ENCODE assay signal across 1 cellular context in the genomic region with DNA sequence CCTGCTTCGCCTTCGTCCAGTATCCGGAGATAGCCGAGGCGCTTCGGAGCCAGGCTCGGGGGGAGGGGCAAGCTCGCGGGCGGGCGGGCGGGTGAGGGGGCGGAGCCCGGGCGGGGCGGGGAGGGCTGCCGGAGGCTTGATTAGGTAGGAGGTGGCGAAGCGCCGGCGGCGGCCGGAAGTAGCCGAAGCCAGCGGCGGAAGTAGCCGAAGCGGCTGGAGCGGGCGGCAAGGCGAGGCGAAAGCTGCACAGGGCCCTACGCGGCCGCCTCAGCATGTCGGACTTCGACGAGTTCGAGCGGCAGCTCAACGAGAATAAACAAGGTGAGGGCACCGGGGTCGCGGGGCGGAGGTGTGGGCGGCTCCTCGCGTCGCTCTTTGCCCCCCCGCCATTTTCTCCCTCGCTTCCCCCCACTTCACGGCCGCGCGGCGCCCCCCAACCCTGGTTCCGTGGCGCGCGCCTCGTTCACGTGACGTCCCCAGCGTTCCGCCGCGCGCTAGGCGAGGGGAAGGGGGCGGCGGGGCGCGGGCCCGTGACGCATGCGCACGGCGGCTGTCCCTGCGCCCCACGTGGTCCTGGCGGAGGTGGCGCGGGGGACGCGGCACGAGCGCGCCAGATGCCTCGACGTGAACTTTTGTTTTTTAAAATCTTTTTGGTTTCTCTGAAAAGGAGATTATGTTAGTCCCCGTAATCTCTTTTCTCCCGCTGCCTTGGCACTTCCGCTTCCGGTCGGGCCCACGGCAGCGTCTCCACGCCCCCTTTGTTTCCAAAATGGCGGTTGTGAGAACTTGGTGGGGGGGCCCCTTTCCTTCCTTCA.
TF ChIP-seq lines count a peak whose summit lies in the region.

A gene (plus strand): TSS at position 203 of the 815 bp plus-strand sequence. CDS start 70 bp downstream, at position 273.

TF ChIP-seq in HepG2, 621 proteins besides CTCF, POLR2A, EP300 and RAD21 (continued from another document and continues in another):
- TF ChIP-seq, protein P1, sequence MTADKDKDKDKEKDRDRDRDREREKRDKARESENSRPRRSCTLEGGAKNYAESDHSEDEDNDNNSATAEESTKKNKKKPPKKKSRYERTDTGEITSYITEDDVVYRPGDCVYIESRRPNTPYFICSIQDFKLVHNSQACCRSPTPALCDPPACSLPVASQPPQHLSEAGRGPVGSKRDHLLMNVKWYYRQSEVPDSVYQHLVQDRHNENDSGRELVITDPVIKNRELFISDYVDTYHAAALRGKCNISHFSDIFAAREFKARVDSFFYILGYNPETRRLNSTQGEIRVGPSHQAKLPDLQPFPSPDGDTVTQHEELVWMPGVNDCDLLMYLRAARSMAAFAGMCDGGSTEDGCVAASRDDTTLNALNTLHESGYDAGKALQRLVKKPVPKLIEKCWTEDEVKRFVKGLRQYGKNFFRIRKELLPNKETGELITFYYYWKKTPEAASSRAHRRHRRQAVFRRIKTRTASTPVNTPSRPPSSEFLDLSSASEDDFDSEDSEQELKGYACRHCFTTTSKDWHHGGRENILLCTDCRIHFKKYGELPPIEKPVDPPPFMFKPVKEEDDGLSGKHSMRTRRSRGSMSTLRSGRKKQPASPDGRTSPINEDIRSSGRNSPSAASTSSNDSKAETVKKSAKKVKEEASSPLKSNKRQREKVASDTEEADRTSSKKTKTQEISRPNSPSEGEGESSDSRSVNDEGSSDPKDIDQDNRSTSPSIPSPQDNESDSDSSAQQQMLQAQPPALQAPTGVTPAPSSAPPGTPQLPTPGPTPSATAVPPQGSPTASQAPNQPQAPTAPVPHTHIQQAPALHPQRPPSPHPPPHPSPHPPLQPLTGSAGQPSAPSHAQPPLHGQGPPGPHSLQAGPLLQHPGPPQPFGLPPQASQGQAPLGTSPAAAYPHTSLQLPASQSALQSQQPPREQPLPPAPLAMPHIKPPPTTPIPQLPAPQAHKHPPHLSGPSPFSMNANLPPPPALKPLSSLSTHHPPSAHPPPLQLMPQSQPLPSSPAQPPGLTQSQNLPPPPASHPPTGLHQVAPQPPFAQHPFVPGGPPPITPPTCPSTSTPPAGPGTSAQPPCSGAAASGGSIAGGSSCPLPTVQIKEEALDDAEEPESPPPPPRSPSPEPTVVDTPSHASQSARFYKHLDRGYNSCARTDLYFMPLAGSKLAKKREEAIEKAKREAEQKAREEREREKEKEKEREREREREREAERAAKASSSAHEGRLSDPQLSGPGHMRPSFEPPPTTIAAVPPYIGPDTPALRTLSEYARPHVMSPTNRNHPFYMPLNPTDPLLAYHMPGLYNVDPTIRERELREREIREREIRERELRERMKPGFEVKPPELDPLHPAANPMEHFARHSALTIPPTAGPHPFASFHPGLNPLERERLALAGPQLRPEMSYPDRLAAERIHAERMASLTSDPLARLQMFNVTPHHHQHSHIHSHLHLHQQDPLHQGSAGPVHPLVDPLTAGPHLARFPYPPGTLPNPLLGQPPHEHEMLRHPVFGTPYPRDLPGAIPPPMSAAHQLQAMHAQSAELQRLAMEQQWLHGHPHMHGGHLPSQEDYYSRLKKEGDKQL (CRISPR knock-in tag; IDR thresholded peaks at IDR 0.05; ENCODE audit: low read depth) = no peak
- TF ChIP-seq, protein P2, sequence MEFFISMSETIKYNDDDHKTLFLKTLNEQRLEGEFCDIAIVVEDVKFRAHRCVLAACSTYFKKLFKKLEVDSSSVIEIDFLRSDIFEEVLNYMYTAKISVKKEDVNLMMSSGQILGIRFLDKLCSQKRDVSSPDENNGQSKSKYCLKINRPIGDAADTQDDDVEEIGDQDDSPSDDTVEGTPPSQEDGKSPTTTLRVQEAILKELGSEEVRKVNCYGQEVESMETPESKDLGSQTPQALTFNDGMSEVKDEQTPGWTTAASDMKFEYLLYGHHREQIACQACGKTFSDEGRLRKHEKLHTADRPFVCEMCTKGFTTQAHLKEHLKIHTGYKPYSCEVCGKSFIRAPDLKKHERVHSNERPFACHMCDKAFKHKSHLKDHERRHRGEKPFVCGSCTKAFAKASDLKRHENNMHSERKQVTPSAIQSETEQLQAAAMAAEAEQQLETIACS (CRISPR knock-in tag; IDR thresholded peaks at IDR 0.05) = peak; percentile 89
- TF ChIP-seq ATAD3A (CRISPR knock-in tag; IDR thresholded peaks at IDR 0.05) (no peak), SIN3A (IDR thresholded peaks at IDR 0.05; ENCODE audit: borderline replicate concordance, low read depth, low read length) (peak; percentile 39; the same call in 1 of the 2 replicates), ELF3 (CRISPR knock-in tag; IDR thresholded peaks at IDR 0.05) (peak; percentile 47; the same call in 1 of the 2 replicates), ZNF644 (CRISPR knock-in tag; IDR thresholded peaks at IDR 0.05; ENCODE audit: low read depth) (no peak), ZNF143 (CRISPR knock-in tag; IDR thresholded peaks at IDR 0.05) (0 out of 2 replicates have a peak, but pooled peaks have one; percentile 16), NFRKB (IDR thresholded peaks at IDR 0.05) (no peak), ZFP82 (CRISPR knock-in tag; IDR thresholded peaks at IDR 0.05; ENCODE audit: borderline replicate concordance) (peak; percentile 70; the same call in 1 of the 2 replicates), SATB2 (CRISPR knock-in tag; IDR thresholded peaks at IDR 0.05) (no peak), ZNF431 (CRISPR knock-in tag; IDR thresholded peaks at IDR 0.05; ENCODE audit: borderline replicate concordance, low read depth) (peak; percentile 45; the same call in 1 of the 2 replicates), KLF6 (CRISPR knock-in tag; IDR thresholded peaks at IDR 0.05) (0 out of 2 replicates have a peak, but pooled peaks have one; percentile 10), ZNF766 (CRISPR knock-in tag; IDR thresholded peaks at IDR 0.05; ENCODE audit: borderline replicate concordance) (peak; percentile 45), PHF20 (CRISPR knock-in tag; IDR thresholded peaks at IDR 0.05) (peak; percentile 63; the same call in 1 of the 2 replicates), JUND (CRISPR knock-in tag; IDR thresholded peaks at IDR 0.05) (0 out of 2 replicates have a peak, but pooled peaks have one; percentile 20), ERF (CRISPR knock-in tag; IDR thresholded peaks at IDR 0.05) (peak; percentile 58; the same call in 1 of the 2 replicates), CHD2 (IDR thresholded peaks at IDR 0.05; ENCODE audit: low read depth, low read length) (no peak), ASH2L (IDR thresholded peaks at IDR 0.05; ENCODE audit: insufficient read length, low read depth, low read length) (peak; percentile 84), STAT5B (CRISPR knock-in tag; IDR thresholded peaks at IDR 0.05) (no peak), HNF4G (IDR thresholded peaks at IDR 0.05; ENCODE audit: borderline replicate concordance, low read depth, low read length) (peak; percentile 30; the same call in 1 of the 2 replicates), HNF4G (CRISPR knock-in tag; IDR thresholded peaks at IDR 0.05; ENCODE audit: borderline replicate concordance, low read depth) (0 out of 2 replicates have a peak, but pooled peaks have one; percentile 14), BCL6 (CRISPR knock-in tag; IDR thresholded peaks at IDR 0.05) (no peak), ZNF776 (CRISPR knock-in tag; IDR thresholded peaks at IDR 0.05) (0 out of 2 replicates have a peak, but pooled peaks have one; percentile 52), ZNF274 (CRISPR knock-in tag; IDR thresholded peaks at IDR 0.05) (no peak; the same call in 1 of the 2 replicates), MAZ (IDR thresholded peaks at IDR 0.05; ENCODE audit: borderline replicate concordance, low read depth, low read length) (peak; percentile 54; the same call in 1 of the 2 replicates), MAZ (CRISPR knock-in tag; IDR thresholded peaks at IDR 0.05; ENCODE audit: low read depth) (peak; percentile 41), ZNF562 (CRISPR knock-in tag; IDR thresholded peaks at IDR 0.05; ENCODE audit: borderline replicate concordance) (no peak), ZSCAN22 (CRISPR knock-in tag; IDR thresholded peaks at IDR 0.05) (no peak), NKX3-1 (CRISPR knock-in tag; IDR thresholded peaks at IDR 0.05) (peak; percentile 60; the same call in 1 of the 2 replicates), ZNF577 (CRISPR knock-in tag; IDR thresholded peaks at IDR 0.05; ENCODE audit: borderline replicate concordance, low read depth) (no peak), YY1 (IDR thresholded peaks at IDR 0.05; ENCODE audit: insufficient read depth, insufficient replicate concordance, low read depth, low read length) (peak; percentile 94)
- TF ChIP-seq, protein P3, sequence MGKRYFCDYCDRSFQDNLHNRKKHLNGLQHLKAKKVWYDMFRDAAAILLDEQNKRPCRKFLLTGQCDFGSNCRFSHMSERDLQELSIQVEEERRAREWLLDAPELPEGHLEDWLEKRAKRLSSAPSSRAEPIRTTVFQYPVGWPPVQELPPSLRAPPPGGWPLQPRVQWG (CRISPR knock-in tag; IDR thresholded peaks at IDR 0.05; ENCODE audit: borderline replicate concordance, low read depth) = no peak
- TF ChIP-seq, protein P4, sequence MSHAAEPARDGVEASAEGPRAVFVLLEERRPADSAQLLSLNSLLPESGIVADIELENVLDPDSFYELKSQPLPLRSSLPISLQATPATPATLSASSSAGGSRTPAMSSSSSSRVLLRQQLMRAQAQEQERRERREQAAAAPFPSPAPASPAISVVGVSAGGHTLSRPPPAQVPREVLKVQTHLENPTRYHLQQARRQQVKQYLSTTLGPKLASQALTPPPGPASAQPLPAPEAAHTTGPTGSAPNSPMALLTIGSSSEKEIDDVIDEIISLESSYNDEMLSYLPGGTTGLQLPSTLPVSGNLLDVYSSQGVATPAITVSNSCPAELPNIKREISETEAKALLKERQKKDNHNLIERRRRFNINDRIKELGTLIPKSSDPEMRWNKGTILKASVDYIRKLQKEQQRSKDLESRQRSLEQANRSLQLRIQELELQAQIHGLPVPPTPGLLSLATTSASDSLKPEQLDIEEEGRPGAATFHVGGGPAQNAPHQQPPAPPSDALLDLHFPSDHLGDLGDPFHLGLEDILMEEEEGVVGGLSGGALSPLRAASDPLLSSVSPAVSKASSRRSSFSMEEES (CRISPR knock-in tag; IDR thresholded peaks at IDR 0.05) = 0 out of 2 replicates have a peak, but pooled peaks have one; percentile 30
- TF ChIP-seq, protein P5, sequence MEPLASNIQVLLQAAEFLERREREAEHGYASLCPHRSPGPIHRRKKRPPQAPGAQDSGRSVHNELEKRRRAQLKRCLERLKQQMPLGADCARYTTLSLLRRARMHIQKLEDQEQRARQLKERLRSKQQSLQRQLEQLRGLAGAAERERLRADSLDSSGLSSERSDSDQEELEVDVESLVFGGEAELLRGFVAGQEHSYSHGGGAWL (CRISPR knock-in tag; IDR thresholded peaks at IDR 0.05) = peak; percentile 84; the same call in 1 of the 2 replicates
- TF ChIP-seq, protein P6, sequence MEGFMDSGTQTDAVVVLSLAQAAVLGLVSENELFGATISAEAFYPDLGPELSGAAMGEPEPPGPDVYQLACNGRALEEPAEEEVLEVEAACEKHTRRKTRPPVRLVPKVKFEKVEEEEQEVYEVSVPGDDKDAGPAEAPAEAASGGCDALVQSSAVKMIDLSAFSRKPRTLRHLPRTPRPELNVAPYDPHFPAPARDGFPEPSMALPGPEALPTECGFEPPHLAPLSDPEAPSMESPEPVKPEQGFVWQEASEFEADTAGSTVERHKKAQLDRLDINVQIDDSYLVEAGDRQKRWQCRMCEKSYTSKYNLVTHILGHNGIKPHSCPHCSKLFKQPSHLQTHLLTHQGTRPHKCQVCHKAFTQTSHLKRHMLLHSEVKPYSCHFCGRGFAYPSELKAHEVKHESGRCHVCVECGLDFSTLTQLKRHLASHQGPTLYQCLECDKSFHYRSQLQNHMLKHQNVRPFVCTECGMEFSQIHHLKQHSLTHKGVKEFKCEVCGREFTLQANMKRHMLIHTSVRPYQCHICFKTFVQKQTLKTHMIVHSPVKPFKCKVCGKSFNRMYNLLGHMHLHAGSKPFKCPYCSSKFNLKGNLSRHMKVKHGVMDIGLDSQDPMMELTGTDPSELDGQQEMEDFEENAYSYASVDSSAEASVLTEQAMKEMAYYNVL (CRISPR knock-in tag; IDR thresholded peaks at IDR 0.05; ENCODE audit: borderline replicate concordance) = 0 out of 2 replicates have a peak, but pooled peaks have one; percentile 8
- TF ChIP-seq, protein P7, sequence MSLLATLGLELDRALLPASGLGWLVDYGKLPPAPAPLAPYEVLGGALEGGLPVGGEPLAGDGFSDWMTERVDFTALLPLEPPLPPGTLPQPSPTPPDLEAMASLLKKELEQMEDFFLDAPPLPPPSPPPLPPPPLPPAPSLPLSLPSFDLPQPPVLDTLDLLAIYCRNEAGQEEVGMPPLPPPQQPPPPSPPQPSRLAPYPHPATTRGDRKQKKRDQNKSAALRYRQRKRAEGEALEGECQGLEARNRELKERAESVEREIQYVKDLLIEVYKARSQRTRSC (CRISPR knock-in tag; IDR thresholded peaks at IDR 0.05; ENCODE audit: low read depth) = no peak
- TF ChIP-seq, protein P8, sequence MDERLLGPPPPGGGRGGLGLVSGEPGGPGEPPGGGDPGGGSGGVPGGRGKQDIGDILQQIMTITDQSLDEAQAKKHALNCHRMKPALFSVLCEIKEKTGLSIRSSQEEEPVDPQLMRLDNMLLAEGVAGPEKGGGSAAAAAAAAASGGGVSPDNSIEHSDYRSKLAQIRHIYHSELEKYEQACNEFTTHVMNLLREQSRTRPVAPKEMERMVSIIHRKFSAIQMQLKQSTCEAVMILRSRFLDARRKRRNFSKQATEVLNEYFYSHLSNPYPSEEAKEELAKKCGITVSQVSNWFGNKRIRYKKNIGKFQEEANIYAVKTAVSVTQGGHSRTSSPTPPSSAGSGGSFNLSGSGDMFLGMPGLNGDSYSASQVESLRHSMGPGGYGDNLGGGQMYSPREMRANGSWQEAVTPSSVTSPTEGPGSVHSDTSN (CRISPR knock-in tag; IDR thresholded peaks at IDR 0.05) = no peak
- TF ChIP-seq, protein P9, sequence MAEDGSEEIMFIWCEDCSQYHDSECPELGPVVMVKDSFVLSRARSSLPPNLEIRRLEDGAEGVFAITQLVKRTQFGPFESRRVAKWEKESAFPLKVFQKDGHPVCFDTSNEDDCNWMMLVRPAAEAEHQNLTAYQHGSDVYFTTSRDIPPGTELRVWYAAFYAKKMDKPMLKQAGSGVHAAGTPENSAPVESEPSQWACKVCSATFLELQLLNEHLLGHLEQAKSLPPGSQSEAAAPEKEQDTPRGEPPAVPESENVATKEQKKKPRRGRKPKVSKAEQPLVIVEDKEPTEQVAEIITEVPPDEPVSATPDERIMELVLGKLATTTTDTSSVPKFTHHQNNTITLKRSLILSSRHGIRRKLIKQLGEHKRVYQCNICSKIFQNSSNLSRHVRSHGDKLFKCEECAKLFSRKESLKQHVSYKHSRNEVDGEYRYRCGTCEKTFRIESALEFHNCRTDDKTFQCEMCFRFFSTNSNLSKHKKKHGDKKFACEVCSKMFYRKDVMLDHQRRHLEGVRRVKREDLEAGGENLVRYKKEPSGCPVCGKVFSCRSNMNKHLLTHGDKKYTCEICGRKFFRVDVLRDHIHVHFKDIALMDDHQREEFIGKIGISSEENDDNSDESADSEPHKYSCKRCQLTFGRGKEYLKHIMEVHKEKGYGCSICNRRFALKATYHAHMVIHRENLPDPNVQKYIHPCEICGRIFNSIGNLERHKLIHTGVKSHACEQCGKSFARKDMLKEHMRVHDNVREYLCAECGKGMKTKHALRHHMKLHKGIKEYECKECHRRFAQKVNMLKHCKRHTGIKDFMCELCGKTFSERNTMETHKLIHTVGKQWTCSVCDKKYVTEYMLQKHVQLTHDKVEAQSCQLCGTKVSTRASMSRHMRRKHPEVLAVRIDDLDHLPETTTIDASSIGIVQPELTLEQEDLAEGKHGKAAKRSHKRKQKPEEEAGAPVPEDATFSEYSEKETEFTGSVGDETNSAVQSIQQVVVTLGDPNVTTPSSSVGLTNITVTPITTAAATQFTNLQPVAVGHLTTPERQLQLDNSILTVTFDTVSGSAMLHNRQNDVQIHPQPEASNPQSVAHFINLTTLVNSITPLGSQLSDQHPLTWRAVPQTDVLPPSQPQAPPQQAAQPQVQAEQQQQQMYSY (CRISPR knock-in tag; IDR thresholded peaks at IDR 0.05) = 0 out of 2 replicates have a peak, but pooled peaks have one; percentile 39
